16 cellular contexts compared by ENCODE assay signal in the genomic region with DNA sequence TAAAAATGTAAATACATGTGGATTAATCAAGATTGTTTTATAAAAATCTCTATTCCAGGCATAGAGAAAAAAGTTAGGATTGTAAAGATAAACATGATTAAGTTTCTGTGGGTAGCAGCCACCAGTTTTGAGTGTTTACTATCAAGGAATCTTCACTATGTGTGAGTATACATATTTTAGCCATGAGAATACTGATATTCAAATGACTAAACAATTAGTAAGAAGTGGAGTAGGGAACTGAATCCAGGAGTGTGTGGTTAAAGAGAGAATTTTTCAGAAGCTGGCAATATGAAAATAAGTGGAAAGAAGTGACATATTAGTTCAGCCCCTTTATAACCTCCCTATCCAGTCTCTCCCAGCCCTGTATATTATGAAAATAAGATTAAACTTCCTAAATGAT. TPM values are rescaled to one million over a fixed set of nuclear protein-coding genes. Genes with fewer than 3 reads are reported as not detected.
DNase-seq lines count a peak whose midpoint lies in the region; TF ChIP-seq lines count a peak whose summit lies in the region.
"Had no signal": no experiment of that assay in that cellular context is flagged by ENCODE, and none has a peak within 500 bp of the region (broad histone marks: within the 10 kb centered on the region; RNA-seq: fewer than 3 reads in every experiment).

No MANE protein-coding gene starts in this region.

- DNase-seq in AG10803 (ENCODE audit: low read depth) (peak; percentile 79), NCI-H226 (peak; percentile 74), chondrocyte (ENCODE audit: low spot score) (no peak), non-pigmented ciliary epithelial cell (ENCODE audit: low read depth) (peak; percentile 43), testis (no peak), CD14-positive monocyte (ENCODE audit: low spot score) (no peak), cerebellar nuclear complex (lab: John Stamatoyannopoulos, UW) (no peak), iPS-NIHi7 (ENCODE audit: extremely low spot score) (no peak)
- DNase-seq: anterior cingulate cortex; CD4-positive, alpha-beta memory T cell; effector CD4-positive, alpha-beta T cell; NCI-H1930; NCI-H748 treated with DMSO at 0.1 percent for 48 hours had no signal

- H3K4me3 Mint-ChIP-seq in chondrocyte (ENCODE audit: unreplicated experiment) (no peak overlapping the region), CD14-positive monocyte (peak overlapping the region in 1 of 2 donors; percentile 9)
- H3K4me3 Mint-ChIP-seq: CD4-positive, alpha-beta memory T cell; GM23338 had no signal

- H3K36me3 Mint-ChIP-seq in chondrocyte (ENCODE audit: low read depth) (no peaks in the 10 kb centered on the region), CD14-positive monocyte (no peaks in the 10 kb centered on the region)
- H3K36me3 Mint-ChIP-seq: CD4-positive, alpha-beta memory T cell had no signal

- no peak overlapping the region for H3K27ac ChIP-seq in testis
- H3K27ac ChIP-seq: HL-60 had no signal

- TF ChIP-seq CTCF in AG10803 (conservative IDR thresholded peaks at IDR 0.05; ENCODE audit: low read length) (no peak), chondrocyte (IDR thresholded peaks at IDR 0.05) (no peak), testis (IDR thresholded peaks at IDR 0.05) (no peak), CD14-positive monocyte (IDR thresholded peaks at IDR 0.05) (no peak)

- H3K4me1 Mint-ChIP-seq in chondrocyte (ENCODE audit: low read depth) = peaks cover 11% of the 10 kb centered on the region
- no peaks in the 10 kb centered on the region for H3K4me1 Mint-ChIP-seq in CD14-positive monocyte
- H3K4me1 Mint-ChIP-seq: CD4-positive, alpha-beta memory T cell had no signal

- TF ChIP-seq POLR2A in testis (IDR thresholded peaks at IDR 0.05) = no peak

- H3K27me3 ChIP-seq in testis = no peaks in the 10 kb centered on the region

- no peak overlapping the region for H3K4me3 ChIP-seq in AG10803 (ENCODE audit: low read length)
- H3K4me3 ChIP-seq in testis = no peak overlapping the region
- H3K4me3 ChIP-seq: GM23338 had no signal

- intact Hi-C loops in testis (cut with DNase I; ENCODE audit: low total_unique reads) = no loop called here
- intact Hi-C loops in CD14-positive monocyte (cut with micrococcal nuclease) = no loop called here

- H3K36me3 ChIP-seq in testis (ENCODE audit: low read depth, missing control alignments) = no peaks in the 10 kb centered on the region

- no peaks in the 10 kb centered on the region for H3K4me1 ChIP-seq in testis

- H3K9me3 Mint-ChIP-seq in chondrocyte (ENCODE audit: low read depth) (no peaks in the 10 kb centered on the region), CD14-positive monocyte (peaks cover 0 to 2% (median 0%) of the 10 kb centered on the region in 7 donors)
- H3K9me3 Mint-ChIP-seq: CD4-positive, alpha-beta memory T cell; GM23338 had no signal

- H3K27me3 Mint-ChIP-seq in chondrocyte (ENCODE audit: low read depth) (no peaks in the 10 kb centered on the region), CD14-positive monocyte (ENCODE audit: low read depth in 3 of 3) (peaks cover 22 to 41% (median 40%) of the 10 kb centered on the region in 3 donors)

- H3K9me3 ChIP-seq in testis = no peaks in the 10 kb centered on the region

- H3K27ac Mint-ChIP-seq in chondrocyte (ENCODE audit: unreplicated experiment) = peak overlapping the region; percentile 54
- H3K27ac Mint-ChIP-seq in CD14-positive monocyte = no peak overlapping the region
- H3K27ac Mint-ChIP-seq: CD4-positive, alpha-beta memory T cell; GM23338 had no signal

RNA-seq across cellular contexts. Expression of a gene that starts 10.3 kb away (rescaled TPM):
- total RNA-seq in chondrocyte (18.1 to 41.3 TPM (median 18.2 TPM) in 3 replicates), testis (10 to 100 TPM; 25.0 to 30.7 TPM)
- polyA plus RNA-seq in testis (ENCODE audit: insufficient read depth, low read depth, low replicate concordance) (26.7 TPM), CD14-positive monocyte (not detected)
- total RNA-seq: CD4-positive, alpha-beta memory T cell; glomerular endothelial cell had no signal
- polyA plus RNA-seq: CD4-positive, alpha-beta memory T cell had no signal

RNA-seq across cellular contexts. Expression of a gene that starts 59.8 kb away (rescaled TPM):
- total RNA-seq in chondrocyte = 18.0 to 22.7 TPM (median 20.9 TPM) in 3 replicates
- total RNA-seq in testis = 10 to 100 TPM in 1 of 2 donors, 1 to 10 TPM in 1; 8.9 to 13.2 TPM
- polyA plus RNA-seq in testis (ENCODE audit: insufficient read depth, low read depth, low replicate concordance) = 7.2 TPM
- polyA plus RNA-seq in CD14-positive monocyte = 1 to 10 TPM; 1.4 to 3.4 TPM

Comparison
In these comparisons a context has a peak if more than half of its experiments do, and no peak if none do; other contexts are left out.
1. DNase-seq: peak in AG10803 (single experiment), NCI-H226 (single experiment) and non-pigmented ciliary epithelial cell (single experiment); none in chondrocyte (single experiment), testis (single experiment), CD14-positive monocyte (single experiment), cerebellar nuclear complex (0 of 2) and iPS-NIHi7 (single experiment).